ENCODE assay signal across 23 cellular contexts in the genomic region with DNA sequence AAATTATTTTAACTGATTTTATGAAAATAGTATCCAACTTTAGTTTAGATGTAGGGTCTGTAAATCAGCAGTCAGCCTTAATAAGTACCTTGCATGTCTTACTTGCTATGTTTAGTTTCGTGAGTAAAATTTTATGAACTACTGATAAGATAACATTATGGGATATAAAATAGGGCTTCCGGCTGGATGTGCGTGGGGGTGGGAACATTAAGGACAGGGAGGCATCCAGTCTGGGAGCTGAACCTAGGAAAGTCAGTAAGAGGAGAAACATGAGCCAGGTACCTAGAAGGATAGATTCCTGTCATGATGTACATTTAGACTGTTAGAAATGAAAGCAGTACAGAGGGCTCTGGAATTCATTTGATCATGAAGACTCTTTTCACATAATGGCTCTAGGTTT. TPM values are rescaled to one million over a fixed set of nuclear protein-coding genes. Genes with fewer than 3 reads are reported as not detected.
DNase-seq lines count a peak whose midpoint lies in the region; ATAC-seq, FAIRE-seq and TF ChIP-seq lines count a peak whose summit lies in the region.
"Had no signal": no experiment of that assay in that cellular context is flagged by ENCODE, and none has a peak within 500 bp of the region (broad histone marks: within the 10 kb centered on the region; RNA-seq: fewer than 3 reads in every experiment).

No MANE protein-coding gene starts in this region.

- ATAC-seq in left colon (peak; percentile 92), pancreas (no peak), HG02852 (IDR thresholded peaks at IDR 0.05; ENCODE audit: unreplicated experiment) (no peak), HG03159 (IDR thresholded peaks at IDR 0.05; ENCODE audit: unreplicated experiment) (no peak)
- ATAC-seq: GM12878 had no signal

- H3K27ac ChIP-seq in HEK293 (ENCODE audit: extremely low read depth, low read depth, low read length) (no peak overlapping the region), pancreas (no peak overlapping the region)
- H3K27ac ChIP-seq: BLaER1 had no signal

- H3K36me3 ChIP-seq in HEK293 (ENCODE audit: control insufficient read depth in 2 of 2, insufficient read depth in 1 of 2, low read length in 2 of 2) (peaks cover 17 to 72% of the 10 kb centered on the region in 2 experiments), pancreas (peaks cover 0 to 35% (median 17%) of the 10 kb centered on the region in 3 donors)

- FAIRE-seq in pancreas (lab: Jason Lieb, UNC): peak; percentile 23
- FAIRE-seq: GM12878, H1 had no signal

- H3K4me1 Mint-ChIP-seq in brain (no peaks in the 10 kb centered on the region), glutamatergic neuron (ENCODE audit: low read depth, unreplicated experiment) (no peaks in the 10 kb centered on the region)

- peak overlapping the region in 3 of 5 experiments; percentile 19 to 72 (median 59) for H3K27ac Mint-ChIP-seq in brain
- no peak overlapping the region for H3K27ac Mint-ChIP-seq in glutamatergic neuron (ENCODE audit: unreplicated experiment)

- no peaks in the 10 kb centered on the region for H3K9me3 Mint-ChIP-seq in brain
- H3K9me3 Mint-ChIP-seq in glutamatergic neuron (ENCODE audit: unreplicated experiment): no peaks in the 10 kb centered on the region
- H3K9me3 Mint-ChIP-seq: CD4-positive, alpha-beta memory T cell had no signal

- CTCF ChIA-PET in HEK293 (lab: Yijun Ruan, JAX): interaction anchor here (1.0 kb wide), 1 partner anchor 184 kb away, joined by 5 read pairs; no protein-coding TSS in a partner anchor

- WGBS in pancreas, 2 donors: 36 to 45% methylated on average over 3 of the region's 3 CpGs

- TF ChIP-seq CTCF in HEK293 (tag by site-specific recombination; IDR thresholded peaks at IDR 0.05) (no peak), brain (conservative IDR thresholded peaks at IDR 0.05) (no peak), pancreas (IDR thresholded peaks at IDR 0.05) (no peak), glutamatergic neuron (IDR thresholded peaks at IDR 0.05; ENCODE audit: partially characterized antibody, unreplicated experiment) (no peak)

- H3K4me3 ChIP-seq in HEK293 (ENCODE audit: low read depth, low read length) (no peak overlapping the region), pancreas (no peak overlapping the region)
- H3K4me3 ChIP-seq: BLaER1, GM12878 had no signal

- POLR2A ChIA-PET in HEK293 (lab: Yijun Ruan, JAX): no interaction called here

- H3K36me3 Mint-ChIP-seq in brain: peaks cover 70% of the 10 kb centered on the region
- H3K36me3 Mint-ChIP-seq in glutamatergic neuron (ENCODE audit: unreplicated experiment): no peaks in the 10 kb centered on the region

- intact Hi-C loops in left colon (cut with DNase I, micrococcal nuclease): no loop called here
- intact Hi-C loops in pancreas (cut with DNase I): no loop called here

- H3K27me3 Mint-ChIP-seq in brain (no peaks in the 10 kb centered on the region), glutamatergic neuron (ENCODE audit: unreplicated experiment) (no peaks in the 10 kb centered on the region)
- H3K27me3 Mint-ChIP-seq: CD4-positive, alpha-beta memory T cell had no signal

- DNase-seq in left colon (peak in 1 of 2 donors; percentile 24), pancreas (no peak), glutamatergic neuron (no peak)
- DNase-seq: Calu3; CD4-positive, alpha-beta memory T cell; EL; KG1; NCI-H1417; NCI-H187; NCI-H2107; NCI-H2227 treated with DMSO at 0.1 percent for 48 hours; NCI-H510A treated with DMSO at 0.1 percent for 48 hours; NCI-H82; SHP77 had no signal

- peaks cover 16% of the 10 kb centered on the region; the same call in 1 of the 2 replicates for H3K4me1 ChIP-seq in HEK293 (ENCODE audit: control insufficient read depth, insufficient read depth, low read length)
- H3K4me1 ChIP-seq in pancreas: no peaks in the 10 kb centered on the region
- H3K4me1 ChIP-seq: BLaER1 had no signal

- H3K4me3 Mint-ChIP-seq in brain: no peak overlapping the region
- no peak overlapping the region for H3K4me3 Mint-ChIP-seq in glutamatergic neuron (ENCODE audit: unreplicated experiment)
- H3K4me3 Mint-ChIP-seq: CD4-positive, alpha-beta memory T cell had no signal

- no peaks in the 10 kb centered on the region for H3K9me3 ChIP-seq in HEK293 (ENCODE audit: control insufficient read depth, insufficient read depth, low read depth, low read length)
- no peaks in the 10 kb centered on the region for H3K9me3 ChIP-seq in pancreas
- H3K9me3 ChIP-seq: BLaER1 had no signal

- no peaks in the 10 kb centered on the region for H3K27me3 ChIP-seq in pancreas
- H3K27me3 ChIP-seq: BLaER1 had no signal

TF ChIP-seq in HEK293, 187 proteins besides CTCF, POLR2A, EP300 and RAD21:
- TF ChIP-seq GLIS2 (tag by site-specific recombination; IDR thresholded peaks at IDR 0.05): no peak
- no peak for TF ChIP-seq ZNF585B (tag by site-specific recombination; IDR thresholded peaks at IDR 0.05)
- TF ChIP-seq ZBTB6 (tag by site-specific recombination; IDR thresholded peaks at IDR 0.05): peak; percentile 55
- no peak for TF ChIP-seq ZSCAN23 (tag by site-specific recombination; IDR thresholded peaks at IDR 0.05)
- peak; percentile 15; the same call in 1 of the 2 replicates for TF ChIP-seq OSR2 (tag by site-specific recombination; IDR thresholded peaks at IDR 0.05)
- TF ChIP-seq ZXDB (tag by site-specific recombination; IDR thresholded peaks at IDR 0.05): peak; percentile 22; the same call in 1 of the 2 replicates
- no peak for TF ChIP-seq SP2 (tag by site-specific recombination; IDR thresholded peaks at IDR 0.05)
- TF ChIP-seq, protein P1, sequence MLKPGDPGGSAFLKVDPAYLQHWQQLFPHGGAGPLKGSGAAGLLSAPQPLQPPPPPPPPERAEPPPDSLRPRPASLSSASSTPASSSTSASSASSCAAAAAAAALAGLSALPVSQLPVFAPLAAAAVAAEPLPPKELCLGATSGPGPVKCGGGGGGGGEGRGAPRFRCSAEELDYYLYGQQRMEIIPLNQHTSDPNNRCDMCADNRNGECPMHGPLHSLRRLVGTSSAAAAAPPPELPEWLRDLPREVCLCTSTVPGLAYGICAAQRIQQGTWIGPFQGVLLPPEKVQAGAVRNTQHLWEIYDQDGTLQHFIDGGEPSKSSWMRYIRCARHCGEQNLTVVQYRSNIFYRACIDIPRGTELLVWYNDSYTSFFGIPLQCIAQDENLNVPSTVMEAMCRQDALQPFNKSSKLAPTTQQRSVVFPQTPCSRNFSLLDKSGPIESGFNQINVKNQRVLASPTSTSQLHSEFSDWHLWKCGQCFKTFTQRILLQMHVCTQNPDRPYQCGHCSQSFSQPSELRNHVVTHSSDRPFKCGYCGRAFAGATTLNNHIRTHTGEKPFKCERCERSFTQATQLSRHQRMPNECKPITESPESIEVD (tag by site-specific recombination; IDR thresholded peaks at IDR 0.05): peak; percentile 33; the same call in 1 of the 2 replicates
- no peak for TF ChIP-seq ZNF335 (tag by site-specific recombination; conservative IDR thresholded peaks at IDR 0.05)
- 0 out of 2 replicates have a peak, but pooled peaks have one; percentile 24 for TF ChIP-seq SP7 (tag by site-specific recombination; IDR thresholded peaks at IDR 0.05)
- peak; percentile 27; the same call in 1 of the 2 replicates for TF ChIP-seq FEZF1 (tag by site-specific recombination; IDR thresholded peaks at IDR 0.05)
- 0 out of 2 replicates have a peak, but pooled peaks have one; percentile 41 for TF ChIP-seq ZNF580 (tag by site-specific recombination; IDR thresholded peaks at IDR 0.05)
- TF ChIP-seq ZNF664 (tag by site-specific recombination; IDR thresholded peaks at IDR 0.05): peak; percentile 73; the same call in 1 of the 2 replicates
- TF ChIP-seq ZNF24 (tag by site-specific recombination; IDR thresholded peaks at IDR 0.05): no peak
- 0 out of 2 replicates have a peak, but pooled peaks have one; percentile 15 for TF ChIP-seq TCF7L2 (IDR thresholded peaks at IDR 0.05; ENCODE audit: borderline replicate concordance, low read depth, low read length)
- peak; percentile 75; the same call in 1 of the 2 replicates for TF ChIP-seq ZNF843 (tag by site-specific recombination; IDR thresholded peaks at IDR 0.05)
TF ChIP-seq in HEK293: peak in this region for 10.

RNA-seq across cellular contexts. Expression of gene KCNJ13, which starts 12.7 kb away (rescaled TPM):
- not detected for polyA plus RNA-seq in brain (ENCODE audit: insufficient read depth, low read depth, low replicate concordance)
- not detected for total RNA-seq in left colon
- total RNA-seq in pancreas: under 1 TPM in 1 of 6 donors, not detected in 5; 0.37 TPM
- polyA plus RNA-seq in pancreas: not detected
- total RNA-seq in glutamatergic neuron (ENCODE audit: unreplicated experiment): not detected
- total RNA-seq: A673; Calu3; CD4-positive, alpha-beta memory T cell; GM12878; H1; RPMI7951 had no signal
- polyA plus RNA-seq: H1 had no signal
